Comparison of ENCODE assay signal across 2 cellular contexts in the genomic region with DNA sequence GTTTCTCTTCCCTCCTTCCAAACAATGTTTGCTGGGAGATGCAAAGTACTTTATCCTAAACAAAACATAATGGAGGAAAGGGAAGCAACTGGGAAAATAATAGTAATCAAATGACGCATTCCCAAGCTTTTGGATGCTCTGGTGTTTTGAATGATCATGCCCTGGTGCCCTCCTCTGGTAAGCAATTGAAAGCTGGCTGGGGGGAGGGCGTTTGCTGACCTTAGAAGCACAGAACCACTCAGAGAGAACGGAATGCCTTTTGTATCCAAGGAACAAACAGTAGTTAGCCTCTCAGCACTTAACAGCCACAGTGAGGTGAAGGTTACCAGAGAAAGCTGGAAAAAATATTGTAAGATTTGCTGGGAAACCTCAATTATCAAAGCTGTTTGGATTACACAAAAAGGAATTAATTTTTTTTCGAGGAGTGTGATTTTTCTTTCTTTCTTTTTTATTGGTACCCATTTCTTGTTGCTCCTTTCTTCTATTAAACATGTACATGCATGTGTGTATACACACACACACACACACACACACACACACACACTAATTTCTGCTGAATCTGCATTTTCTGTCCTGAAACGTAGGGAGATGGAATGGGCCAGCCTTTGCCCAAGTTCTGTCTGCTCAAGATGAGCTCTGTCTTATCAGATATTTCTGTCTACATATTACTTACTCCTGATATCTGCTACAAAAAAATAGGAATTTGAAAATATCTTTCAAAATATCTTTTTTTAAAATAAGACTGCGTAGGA.
A peak's percentile ranks its signal among the peaks of the same experiment; 100 is the strongest.
TF ChIP-seq lines count a peak whose summit lies in the region.

No MANE protein-coding gene starts in this region.

TF ChIP-seq in GM23338, 12 proteins besides CTCF, POLR2A, EP300 and RAD21 (continued from another document):
- TF ChIP-seq, protein P1, sequence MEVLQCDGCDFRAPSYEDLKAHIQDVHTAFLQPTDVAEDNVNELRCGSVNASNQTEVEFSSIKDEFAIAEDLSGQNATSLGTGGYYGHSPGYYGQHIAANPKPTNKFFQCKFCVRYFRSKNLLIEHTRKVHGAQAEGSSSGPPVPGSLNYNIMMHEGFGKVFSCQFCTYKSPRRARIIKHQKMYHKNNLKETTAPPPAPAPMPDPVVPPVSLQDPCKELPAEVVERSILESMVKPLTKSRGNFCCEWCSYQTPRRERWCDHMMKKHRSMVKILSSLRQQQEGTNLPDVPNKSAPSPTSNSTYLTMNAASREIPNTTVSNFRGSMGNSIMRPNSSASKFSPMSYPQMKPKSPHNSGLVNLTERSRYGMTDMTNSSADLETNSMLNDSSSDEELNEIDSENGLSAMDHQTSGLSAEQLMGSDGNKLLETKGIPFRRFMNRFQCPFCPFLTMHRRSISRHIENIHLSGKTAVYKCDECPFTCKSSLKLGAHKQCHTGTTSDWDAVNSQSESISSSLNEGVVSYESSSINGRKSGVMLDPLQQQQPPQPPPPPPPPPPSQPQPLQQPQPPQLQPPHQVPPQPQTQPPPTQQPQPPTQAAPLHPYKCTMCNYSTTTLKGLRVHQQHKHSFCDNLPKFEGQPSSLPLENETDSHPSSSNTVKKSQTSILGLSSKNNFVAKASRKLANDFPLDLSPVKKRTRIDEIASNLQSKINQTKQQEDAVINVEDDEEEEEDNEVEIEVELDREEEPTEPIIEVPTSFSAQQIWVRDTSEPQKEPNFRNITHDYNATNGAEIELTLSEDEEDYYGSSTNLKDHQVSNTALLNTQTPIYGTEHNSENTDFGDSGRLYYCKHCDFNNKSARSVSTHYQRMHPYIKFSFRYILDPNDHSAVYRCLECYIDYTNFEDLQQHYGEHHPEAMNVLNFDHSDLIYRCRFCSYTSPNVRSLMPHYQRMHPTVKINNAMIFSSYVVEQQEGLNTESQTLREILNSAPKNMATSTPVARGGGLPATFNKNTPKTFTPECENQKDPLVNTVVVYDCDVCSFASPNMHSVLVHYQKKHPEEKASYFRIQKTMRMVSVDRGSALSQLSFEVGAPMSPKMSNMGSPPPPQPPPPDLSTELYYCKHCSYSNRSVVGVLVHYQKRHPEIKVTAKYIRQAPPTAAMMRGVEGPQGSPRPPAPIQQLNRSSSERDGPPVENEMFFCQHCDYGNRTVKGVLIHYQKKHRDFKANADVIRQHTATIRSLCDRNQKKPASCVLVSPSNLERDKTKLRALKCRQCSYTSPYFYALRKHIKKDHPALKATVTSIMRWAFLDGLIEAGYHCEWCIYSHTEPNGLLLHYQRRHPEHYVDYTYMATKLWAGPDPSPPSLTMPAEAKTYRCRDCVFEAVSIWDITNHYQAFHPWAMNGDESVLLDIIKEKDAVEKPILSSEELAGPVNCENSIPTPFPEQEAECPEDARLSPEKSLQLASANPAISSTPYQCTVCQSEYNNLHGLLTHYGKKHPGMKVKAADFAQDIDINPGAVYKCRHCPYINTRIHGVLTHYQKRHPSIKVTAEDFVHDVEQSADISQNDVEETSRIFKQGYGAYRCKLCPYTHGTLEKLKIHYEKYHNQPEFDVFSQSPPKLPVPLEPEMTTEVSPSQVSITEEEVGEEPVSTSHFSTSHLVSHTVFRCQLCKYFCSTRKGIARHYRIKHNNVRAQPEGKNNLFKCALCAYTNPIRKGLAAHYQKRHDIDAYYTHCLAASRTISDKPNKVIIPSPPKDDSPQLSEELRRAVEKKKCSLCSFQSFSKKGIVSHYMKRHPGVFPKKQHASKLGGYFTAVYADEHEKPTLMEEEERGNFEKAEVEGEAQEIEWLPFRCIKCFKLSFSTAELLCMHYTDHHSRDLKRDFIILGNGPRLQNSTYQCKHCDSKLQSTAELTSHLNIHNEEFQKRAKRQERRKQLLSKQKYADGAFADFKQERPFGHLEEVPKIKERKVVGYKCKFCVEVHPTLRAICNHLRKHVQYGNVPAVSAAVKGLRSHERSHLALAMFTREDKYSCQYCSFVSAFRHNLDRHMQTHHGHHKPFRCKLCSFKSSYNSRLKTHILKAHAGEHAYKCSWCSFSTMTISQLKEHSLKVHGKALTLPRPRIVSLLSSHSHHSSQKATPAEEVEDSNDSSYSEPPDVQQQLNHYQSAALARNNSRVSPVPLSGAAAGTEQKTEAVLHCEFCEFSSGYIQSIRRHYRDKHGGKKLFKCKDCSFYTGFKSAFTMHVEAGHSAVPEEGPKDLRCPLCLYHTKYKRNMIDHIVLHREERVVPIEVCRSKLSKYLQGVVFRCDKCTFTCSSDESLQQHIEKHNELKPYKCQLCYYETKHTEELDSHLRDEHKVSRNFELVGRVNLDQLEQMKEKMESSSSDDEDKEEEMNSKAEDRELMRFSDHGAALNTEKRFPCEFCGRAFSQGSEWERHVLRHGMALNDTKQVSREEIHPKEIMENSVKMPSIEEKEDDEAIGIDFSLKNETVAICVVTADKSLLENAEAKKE (CRISPR knock-in tag; IDR thresholded peaks at IDR 0.05), result no peak
- TF ChIP-seq EZH2 (IDR thresholded peaks at IDR 0.05; ENCODE audit: low read depth, unreplicated experiment) (no peak), CREB1 (CRISPR knock-in tag; IDR thresholded peaks at IDR 0.05; ENCODE audit: low read depth) (no peak), REST (IDR thresholded peaks at IDR 0.05; ENCODE audit: unreplicated experiment) (no peak), POLR2AphosphoS5 (IDR thresholded peaks at IDR 0.05; ENCODE audit: low read depth) (no peak), EZH2phosphoT487 (IDR thresholded peaks at IDR 0.05; ENCODE audit: unreplicated experiment) (no peak)

TF ChIP-seq in K562, 482 proteins besides CTCF, POLR2A, EP300 and RAD21 (continued from another document):
- TF ChIP-seq ZNF316 (IDR thresholded peaks at IDR 0.05), result peak; percentile 86
- TF ChIP-seq C11orf30 (IDR thresholded peaks at IDR 0.05; ENCODE audit: low read depth), result peak; percentile 82
- TF ChIP-seq MAFG (tag; conservative IDR thresholded peaks at IDR 0.05), result peak; percentile 74
- TF ChIP-seq MAFK (IDR thresholded peaks at IDR 0.05; ENCODE audit: low read length), result peak; percentile 72
- TF ChIP-seq CEBPB (tag; IDR thresholded peaks at IDR 0.05), result no peak
